ENCODE assay signal across 14 cellular contexts in the genomic region with DNA sequence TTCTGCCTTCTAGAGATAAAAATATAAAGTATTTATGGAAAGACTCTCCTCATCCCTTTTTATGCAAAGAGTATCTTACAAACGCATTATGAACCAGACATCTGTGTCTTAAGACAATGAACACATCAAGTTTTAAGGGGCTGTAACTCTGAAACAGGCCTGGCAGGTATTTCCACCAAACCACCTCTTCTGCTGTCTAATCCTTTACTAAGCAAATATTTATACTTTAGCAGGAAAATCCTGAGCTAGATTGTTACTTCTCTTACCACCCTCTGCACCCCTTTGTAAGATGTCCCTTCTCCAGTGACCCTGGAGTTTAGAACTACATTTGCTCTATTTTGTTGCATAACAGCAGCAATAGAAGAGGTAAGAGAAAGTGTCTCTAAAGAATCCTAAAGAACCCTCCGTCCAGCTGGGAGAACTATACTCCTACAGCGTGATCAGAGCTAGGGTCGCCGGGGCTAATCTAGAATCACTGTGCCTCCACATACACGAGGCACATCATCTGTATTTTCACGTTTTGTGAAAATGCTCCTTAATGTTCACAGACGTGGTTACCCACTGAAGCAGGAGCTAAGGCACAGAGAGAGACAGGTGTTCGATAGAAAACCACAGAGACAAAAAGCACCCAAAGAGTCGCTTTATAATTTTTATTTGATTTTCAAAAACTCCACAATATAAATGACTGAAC.
DNase-seq lines count a peak whose midpoint lies in the region; ATAC-seq, FAIRE-seq and TF ChIP-seq lines count a peak whose summit lies in the region.
"Had no signal": no experiment of that assay in that cellular context is flagged by ENCODE, and none has a peak within 500 bp of the region (broad histone marks: within the 10 kb centered on the region; RNA-seq: fewer than 3 reads in every experiment).

No MANE protein-coding gene starts in this region.

- no peak for FAIRE-seq in small intestine (lab: Jason Lieb, UNC)

- peak overlapping the region; percentile 97 for H3K27ac Mint-ChIP-seq in stimulated activated naive CD8-positive, alpha-beta T cell treated with anti-CD3 and anti-CD28 coated beads, Interleukin-15, Interleukin-2, amounts not matched to agents 100 ng/mL and 50 ng/mL, for 24 hours
- H3K27ac Mint-ChIP-seq in T-helper 2 cell treated with Interferon-gamma antibody and Interleukin-4, amounts not matched to agents 5 μg/mL and 100 μg/mL, for 36 hours, result peak overlapping the region; percentile 89

- WGBS in small intestine, 3 donors, result 76 to 83% (median 80%) methylated on average over 10 of the region's 10 CpGs
- 65 to 82% methylated on average over 10 of the region's 10 CpGs for WGBS in upper lobe of left lung, 2 donors

- H3K27me3 ChIP-seq in small intestine (ENCODE audit: control insufficient read depth in 2 of 2, insufficient read depth in 2 of 2, low read length in 2 of 2) (no peaks in the 10 kb centered on the region), H7 (ENCODE audit: control insufficient read depth, insufficient read depth, low read length) (no peaks in the 10 kb centered on the region), upper lobe of left lung (no peaks in the 10 kb centered on the region)
- H3K27me3 ChIP-seq: adrenal gland had no signal

- intact Hi-C loops in left colon (cut with DNase I, micrococcal nuclease), result no loop called here

- H3K4me3 ChIP-seq in small intestine (ENCODE audit: low read depth in 1 of 2, low read length in 2 of 2) (no peak overlapping the region), H7 (ENCODE audit: insufficient read depth, low read depth, low read length) (no peak overlapping the region), upper lobe of left lung (no peak overlapping the region)
- H3K4me3 ChIP-seq: adrenal gland, coronary artery had no signal

- H3K36me3 ChIP-seq in small intestine (ENCODE audit: control insufficient read depth in 2 of 2, insufficient read depth in 2 of 2, low read length in 2 of 2) (no peaks in the 10 kb centered on the region), H7 (replicated peaks; ENCODE audit: control insufficient read depth, insufficient read depth, low read length) (no peaks in the 10 kb centered on the region), upper lobe of left lung (no peaks in the 10 kb centered on the region)
- H3K36me3 ChIP-seq: adrenal gland had no signal

- TF ChIP-seq POLR2A in upper lobe of left lung (IDR thresholded peaks at IDR 0.05), result no peak

- H3K27ac ChIP-seq in small intestine (ENCODE audit: low read depth in 1 of 2, low read length in 1 of 2) (peak overlapping the region in 1 of 2 donors; percentile 63), upper lobe of left lung (no peak overlapping the region)
- H3K27ac ChIP-seq: adrenal gland, coronary artery had no signal

- ATAC-seq in stimulated activated naive CD8-positive, alpha-beta T cell treated with anti-CD3 and anti-CD28 coated beads, Interleukin-15, Interleukin-2, amounts not matched to agents 100 U/mL and 50 U/mL, for 24 hours, result no peak
- peak; percentile 49 for ATAC-seq in left colon
- no peak for ATAC-seq in upper lobe of left lung (ENCODE audit: low FRiP score in 2 of 2)
- ATAC-seq: SK-N-SH treated with all-trans-retinoic acid at 6 μM for 48 hours had no signal

- no peaks in the 10 kb centered on the region for H3K36me3 Mint-ChIP-seq in stimulated activated naive CD8-positive, alpha-beta T cell treated with anti-CD3 and anti-CD28 coated beads, Interleukin-15, Interleukin-2, amounts not matched to agents 100 ng/mL and 50 ng/mL, for 24 hours (ENCODE audit: low read depth)
- H3K36me3 Mint-ChIP-seq in T-helper 2 cell treated with Interferon-gamma antibody and Interleukin-4, amounts not matched to agents 5 μg/mL and 100 μg/mL, for 36 hours (ENCODE audit: low read depth), result peaks cover 7% of the 10 kb centered on the region

- in situ Hi-C loops in G401 (cut with HindIII; ENCODE audit: low sequenced_read_pairs), result no loop called here

- TF ChIP-seq CTCF in upper lobe of left lung (IDR thresholded peaks at IDR 0.05), result no peak

- TF ChIP-seq EP300 in upper lobe of left lung (IDR thresholded peaks at IDR 0.05), result no peak

- peaks cover 98% of the 10 kb centered on the region for H3K4me1 Mint-ChIP-seq in stimulated activated naive CD8-positive, alpha-beta T cell treated with anti-CD3 and anti-CD28 coated beads, Interleukin-15, Interleukin-2, amounts not matched to agents 100 ng/mL and 50 ng/mL, for 24 hours (ENCODE audit: low read depth)
- peaks cover 85% of the 10 kb centered on the region for H3K4me1 Mint-ChIP-seq in T-helper 2 cell treated with Interferon-gamma antibody and Interleukin-4, amounts not matched to agents 5 μg/mL and 100 μg/mL, for 36 hours (ENCODE audit: low read depth)

- H3K4me1 ChIP-seq in small intestine (ENCODE audit: control insufficient read depth in 2 of 2, insufficient read depth in 1 of 2, low read depth in 1 of 2, low read length in 1 of 2), result peaks cover 5 to 7% of the 10 kb centered on the region in 2 donors
- peaks cover 14 to 47% (median 19%) of the 10 kb centered on the region in 4 donors for H3K4me1 ChIP-seq in upper lobe of left lung
- H3K4me1 ChIP-seq: adrenal gland had no signal

- H3K4me3 Mint-ChIP-seq in stimulated activated naive CD8-positive, alpha-beta T cell treated with anti-CD3 and anti-CD28 coated beads, Interleukin-15, Interleukin-2, amounts not matched to agents 100 ng/mL and 50 ng/mL, for 24 hours, result peak overlapping the region; percentile 83
- H3K4me3 Mint-ChIP-seq in T-helper 2 cell treated with Interferon-gamma antibody and Interleukin-4, amounts not matched to agents 5 μg/mL and 100 μg/mL, for 36 hours, result peak overlapping the region; percentile 70

- H3K9me3 ChIP-seq in small intestine (ENCODE audit: control insufficient read depth, low read depth), result no peaks in the 10 kb centered on the region
- no peaks in the 10 kb centered on the region for H3K9me3 ChIP-seq in upper lobe of left lung
- H3K9me3 ChIP-seq: adrenal gland had no signal

- no peaks in the 10 kb centered on the region for H3K27me3 Mint-ChIP-seq in stimulated activated naive CD8-positive, alpha-beta T cell treated with anti-CD3 and anti-CD28 coated beads, Interleukin-15, Interleukin-2, amounts not matched to agents 100 ng/mL and 50 ng/mL, for 24 hours
- H3K27me3 Mint-ChIP-seq in T-helper 2 cell treated with Interferon-gamma antibody and Interleukin-4, amounts not matched to agents 5 μg/mL and 100 μg/mL, for 36 hours (ENCODE audit: low read depth), result no peaks in the 10 kb centered on the region

- DNase-seq in stimulated activated naive CD8-positive, alpha-beta T cell treated with anti-CD3 and anti-CD28 coated beads, Interleukin-15, Interleukin-2, amounts not matched to agents 100 U/mL and 50 U/mL, for 24 hours, result no peak
- DNase-seq in T-helper 2 cell treated with Interferon-gamma antibody and Interleukin-4, amounts not matched to agents 5 μg/mL and 100 μg/mL, for 36 hours (ENCODE audit: low spot score), result no peak
- DNase-seq in left colon (no peak), G401 (ENCODE audit: low spot score) (no peak), small intestine (no peak), H7 (no peak), upper lobe of left lung (no peak)
- DNase-seq: adrenal gland; midbrain; NCI-H1930; stimulated activated CD4-positive, alpha-beta T cell treated with anti-CD3 and anti-CD28 coated beads, Interleukin-2, amount 100 ng/mL, for 24 hours had no signal

- no peaks in the 10 kb centered on the region for H3K9me3 Mint-ChIP-seq in stimulated activated naive CD8-positive, alpha-beta T cell treated with anti-CD3 and anti-CD28 coated beads, Interleukin-15, Interleukin-2, amounts not matched to agents 100 ng/mL and 50 ng/mL, for 24 hours
- no peaks in the 10 kb centered on the region for H3K9me3 Mint-ChIP-seq in T-helper 2 cell treated with Interferon-gamma antibody and Interleukin-4, amounts not matched to agents 5 μg/mL and 100 μg/mL, for 36 hours
